Comparison of ENCODE assay signal across 8 cellular contexts in genomic region chr18:37393945-37394609, GRCh38.
DNase-seq lines count a peak whose midpoint lies in the region; ATAC-seq, FAIRE-seq and TF ChIP-seq lines count a peak whose summit lies in the region.

No MANE protein-coding gene starts in this region.

- DNase-seq in DMS153 treated with DMSO at 0.1 percent for 48 hours (lab: John Stamatoyannopoulos, UW; ENCODE audit: unreplicated experiment): peak; percentile 24
- DNase-seq in LHCN-M2 (ENCODE audit: low read depth): peak; percentile 93
- DNase-seq in T1000 (lab: John Stamatoyannopoulos, UW): peak; percentile 61
- DNase-seq in frontal cortex (ENCODE audit: low spot score in 2 of 2): peak; percentile 90 to 93
- peak; percentile 63 for DNase-seq in natural killer cell treated with Interleukin-12 subunit alpha and Interleukin-12 subunit beta and Interleukin-15 and Interleukin-18, amount 100 ng/mL, for 72 hours (ENCODE audit: low spot score)
- DNase-seq in erythroblast (lab: John Stamatoyannopoulos, UW): no peak
- DNase-seq in T-helper 9 cell: no peak

- H3K4me3 Mint-ChIP-seq in natural killer cell treated with Interleukin-12 subunit alpha and Interleukin-12 subunit beta and Interleukin-15 and Interleukin-18, amount 100 ng/mL, for 72 hours: no peak overlapping the region

- no peak for FAIRE-seq in frontal cortex (lab: Jason Lieb, UNC)

- H3K9me3 Mint-ChIP-seq in natural killer cell treated with Interleukin-12 subunit alpha and Interleukin-12 subunit beta and Interleukin-15 and Interleukin-18, amount 100 ng/mL, for 72 hours: no peaks in the 10 kb centered on the region

- H3K27ac Mint-ChIP-seq in natural killer cell treated with Interleukin-12 subunit alpha and Interleukin-12 subunit beta and Interleukin-15 and Interleukin-18, amount 100 ng/mL, for 72 hours: no peak overlapping the region

- H3K4me1 Mint-ChIP-seq in natural killer cell treated with Interleukin-12 subunit alpha and Interleukin-12 subunit beta and Interleukin-15 and Interleukin-18, amount 100 ng/mL, for 72 hours (ENCODE audit: low read depth in 2 of 2): peaks cover 6 to 7% of the 10 kb centered on the region in 2 donors

- no peak for TF ChIP-seq POLR2A in erythroblast (IDR thresholded peaks at IDR 0.05; ENCODE audit: low read length)

- no peaks in the 10 kb centered on the region for H3K36me3 Mint-ChIP-seq in natural killer cell treated with Interleukin-12 subunit alpha and Interleukin-12 subunit beta and Interleukin-15 and Interleukin-18, amount 100 ng/mL, for 72 hours

- ATAC-seq in natural killer cell treated with Interleukin-12 subunit alpha and Interleukin-12 subunit beta and Interleukin-15 and Interleukin-18, amount 100 ng/mL, for 72 hours: peak; percentile 48 to 63
- no peak for ATAC-seq in GM19452 (IDR thresholded peaks at IDR 0.05; ENCODE audit: unreplicated experiment)

- peaks cover 9 to 24% of the 10 kb centered on the region in 2 donors for H3K27me3 Mint-ChIP-seq in natural killer cell treated with Interleukin-12 subunit alpha and Interleukin-12 subunit beta and Interleukin-15 and Interleukin-18, amount 100 ng/mL, for 72 hours

Comparison
In these comparisons a context has a peak if more than half of its experiments do, and no peak if none do; other contexts are left out.
1. DNase-seq: peak in DMS153 treated with DMSO at 0.1 percent for 48 hours (single experiment), LHCN-M2 (single experiment), T1000 (single experiment), frontal cortex (2 of 2) and natural killer cell treated with Interleukin-12 subunit alpha and Interleukin-12 subunit beta and Interleukin-15 and Interleukin-18, amount 100 ng/mL, for 72 hours (single experiment); none in erythroblast (0 of 2) and T-helper 9 cell (single experiment).